ENCODE assay signal across 21 cellular contexts in the genomic region with DNA sequence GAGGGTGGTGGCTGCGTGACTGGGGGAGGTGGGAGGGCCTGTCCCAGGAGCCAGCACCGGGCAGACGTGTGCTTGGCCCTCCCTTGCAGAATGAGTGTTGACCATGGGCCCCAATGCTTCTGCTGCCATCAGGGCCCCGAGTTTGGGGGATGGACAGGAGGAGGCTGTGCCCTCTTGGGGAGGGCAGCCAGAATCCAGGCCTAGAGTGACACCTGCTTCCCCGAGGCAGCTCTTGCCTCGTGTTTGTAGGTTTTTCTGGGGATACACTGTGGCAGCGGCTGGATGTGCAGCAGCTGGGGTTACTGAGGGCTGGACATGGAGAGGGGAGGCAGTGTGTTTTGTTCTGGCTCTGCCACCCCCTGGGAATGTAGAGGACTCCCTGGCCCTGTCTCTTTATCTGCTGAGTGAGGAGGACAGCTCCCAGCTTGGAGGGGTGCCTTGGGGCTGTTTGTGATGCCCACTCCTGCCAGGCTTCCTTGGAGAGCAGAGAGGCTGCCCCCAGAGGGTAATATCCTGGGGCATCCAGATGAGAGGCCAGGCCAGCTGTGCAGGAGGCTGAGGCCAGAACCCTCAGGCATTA. TPM values are rescaled to one million over a fixed set of nuclear protein-coding genes. Genes with fewer than 3 reads are reported as not detected.
A peak's percentile ranks its signal among the peaks of the same experiment; 100 is the strongest.
DNase-seq lines count a peak whose midpoint lies in the region; ATAC-seq, FAIRE-seq and TF ChIP-seq lines count a peak whose summit lies in the region.
"Had no signal": no experiment of that assay in that cellular context is flagged by ENCODE, and none has a peak within 500 bp of the region (broad histone marks: within the 10 kb centered on the region; RNA-seq: fewer than 3 reads in every experiment).

No MANE protein-coding gene starts in this region.

- peaks cover 4% of the 10 kb centered on the region for H3K27me3 Mint-ChIP-seq in chondrocyte (ENCODE audit: low read depth)
- H3K27me3 Mint-ChIP-seq: CD4-positive, alpha-beta T cell had no signal

- no peak for TF ChIP-seq POLR2A in H54 (IDR thresholded peaks at IDR 0.05; ENCODE audit: low read depth, low read length)

- WGBS in right cardiac atrium: 33% methylated on average over 7 of the region's 7 CpGs

- H3K4me3 Mint-ChIP-seq in chondrocyte (ENCODE audit: unreplicated experiment): no peak overlapping the region
- H3K4me3 Mint-ChIP-seq: CD4-positive, alpha-beta T cell; IgD-negative memory B cell; stimulated activated memory B cell treated with anti-CD40 and anti-IgM and Interleukin-4, amounts not matched to agents 10 μg/mL and 1 μg/mL and 100 μg/mL, for 72 hours had no signal

- FAIRE-seq in H54 (lab: Jason Lieb, UNC): no peak
- FAIRE-seq: H1 had no signal

- H3K9me3 Mint-ChIP-seq in chondrocyte (ENCODE audit: low read depth): no peaks in the 10 kb centered on the region
- H3K9me3 Mint-ChIP-seq: CD4-positive, alpha-beta T cell; IgD-negative memory B cell had no signal

- peaks cover 57% of the 10 kb centered on the region for H3K4me1 Mint-ChIP-seq in chondrocyte (ENCODE audit: low read depth)
- H3K4me1 Mint-ChIP-seq: stimulated activated memory B cell treated with anti-CD40 and anti-IgM and Interleukin-4, amounts not matched to agents 10 μg/mL and 1 μg/mL and 100 μg/mL, for 72 hours had no signal

- TF ChIP-seq CTCF in chondrocyte (IDR thresholded peaks at IDR 0.05): no peak

- H3K4me3 ChIP-seq in BLaER1 treated with 17β-estradiol and CSF1 and Interleukin-3, amounts not matched to agents 10 nM and 100 nM: no peak overlapping the region
- H3K4me3 ChIP-seq in right cardiac atrium (ENCODE audit: low read length) (no peak overlapping the region), rectal smooth muscle tissue (ENCODE audit: low read length) (no peak overlapping the region), HAP-1 (no peak overlapping the region)
- H3K4me3 ChIP-seq: left lung, upper lobe of left lung had no signal

- peak overlapping the region; percentile 78 for H3K27ac Mint-ChIP-seq in chondrocyte (ENCODE audit: unreplicated experiment)
- H3K27ac Mint-ChIP-seq: CD4-positive, alpha-beta T cell; IgD-negative memory B cell; stimulated activated memory B cell treated with anti-CD40 and anti-IgM and Interleukin-4, amounts not matched to agents 10 μg/mL and 1 μg/mL and 100 μg/mL, for 72 hours had no signal

- in situ Hi-C loops in HAP-1 (cut with MboI; ENCODE audit: low sequenced_read_pairs): no loop called here

- H3K36me3 ChIP-seq in BLaER1 treated with 17β-estradiol and CSF1 and Interleukin-3, amounts not matched to agents 10 nM and 100 nM: no peaks in the 10 kb centered on the region
- H3K36me3 ChIP-seq in rectal smooth muscle tissue (ENCODE audit: control insufficient read depth, insufficient read depth, low read length): no peaks in the 10 kb centered on the region
- H3K36me3 ChIP-seq in HAP-1 (replicated peaks): no peaks in the 10 kb centered on the region
- H3K36me3 ChIP-seq: left lung, upper lobe of left lung had no signal

- no peaks in the 10 kb centered on the region for H3K36me3 Mint-ChIP-seq in chondrocyte (ENCODE audit: low read depth)
- H3K36me3 Mint-ChIP-seq: IgD-negative memory B cell; stimulated activated memory B cell treated with anti-CD40 and anti-IgM and Interleukin-4, amounts not matched to agents 10 μg/mL and 1 μg/mL and 100 μg/mL, for 72 hours had no signal

- peak overlapping the region in 3 of 11 experiments; percentile 5 to 45 (median 29); a peak in 2 of 22 replicates for H3K27ac ChIP-seq in BLaER1 treated with 17β-estradiol and CSF1 and Interleukin-3, amounts not matched to agents 10 nM and 100 nM
- H3K27ac ChIP-seq in right cardiac atrium (ENCODE audit: low read length): peak overlapping the region; percentile 83
- peak overlapping the region; percentile 74 for H3K27ac ChIP-seq in rectal smooth muscle tissue (ENCODE audit: low read depth, low read length)
- H3K27ac ChIP-seq: HL-60, left lung, upper lobe of left lung had no signal

- H3K27me3 ChIP-seq in BLaER1 treated with 17β-estradiol and CSF1 and Interleukin-3, amounts not matched to agents 10 nM and 100 nM: peaks cover 0 to 13% (median 0%) of the 10 kb centered on the region in 11 experiments; a peak in 2 of 22 replicates
- H3K27me3 ChIP-seq in right cardiac atrium (ENCODE audit: control insufficient read depth, insufficient read depth) (no peaks in the 10 kb centered on the region), rectal smooth muscle tissue (ENCODE audit: control insufficient read depth, insufficient read depth, low read length) (no peaks in the 10 kb centered on the region), HAP-1 (ENCODE audit: low read depth) (no peaks in the 10 kb centered on the region)
- H3K27me3 ChIP-seq: left lung, upper lobe of left lung had no signal

- peak; percentile 55 for DNase-seq in chondrocyte (ENCODE audit: low spot score)
- peak in 2 of 3 donors; percentile 66 to 70 for DNase-seq in right cardiac atrium
- DNase-seq in GOT3 (lab: John Stamatoyannopoulos, UW): no peak
- DNase-seq in HAP-1 (ENCODE audit: low spot score in 2 of 2): no peak
- no peak for DNase-seq in H54 (ENCODE audit: insufficient read length, low spot score)
- DNase-seq: activated CD4-positive, alpha-beta T cell treated with anti-CD3 and anti-CD28 coated beads for 48 hours; activated effector memory CD4-positive, alpha-beta T cell treated with anti-CD3 and anti-CD28 coated beads, Interleukin-2, amount 50 U/mL, for 16 hours; CD4-positive, alpha-beta T cell; NCI-H1930; RPMI8226; stimulated activated CD4-positive, alpha-beta T cell treated with anti-CD3 and anti-CD28 coated beads, Interleukin-12 subunit alpha, Interleukin-12 subunit beta, amount 100 ng/mL, for 4 hours had no signal

- ATAC-seq in right cardiac atrium (peak; percentile 3 to 24), GM21423 (IDR thresholded peaks at IDR 0.05; ENCODE audit: unreplicated experiment) (no peak)
- ATAC-seq: stimulated activated memory B cell treated with anti-CD40 and anti-IgM and Interleukin-4, amounts not matched to agents 10 μg/mL and 1 μg/mL and 100 μg/mL, for 72 hours had no signal

- peaks cover 35 to 93% (median 84%) of the 10 kb centered on the region in 10 experiments for H3K4me1 ChIP-seq in BLaER1 treated with 17β-estradiol and CSF1 and Interleukin-3, amounts not matched to agents 10 nM and 100 nM
- H3K4me1 ChIP-seq in right cardiac atrium (ENCODE audit: control insufficient read depth, insufficient read depth, low read length): peaks cover 16% of the 10 kb centered on the region
- H3K4me1 ChIP-seq in rectal smooth muscle tissue (ENCODE audit: control insufficient read depth, insufficient read depth, low read length): peaks cover 45% of the 10 kb centered on the region
- H3K4me1 ChIP-seq in HAP-1: peaks cover 14% of the 10 kb centered on the region
- H3K4me1 ChIP-seq: left lung, upper lobe of left lung had no signal

- intact Hi-C loops in right cardiac atrium (cut with DNase I): no loop called here

- H4K20me1 ChIP-seq in BLaER1 treated with 17β-estradiol and CSF1 and Interleukin-3, amounts not matched to agents 10 nM and 100 nM: peaks cover 0 to 43% (median 36%) of the 10 kb centered on the region in 11 experiments; a peak in 15 of 22 replicates

- H3K9me3 ChIP-seq in BLaER1 treated with 17β-estradiol and CSF1 and Interleukin-3, amounts not matched to agents 10 nM and 100 nM (replicated peaks in 1 of 11): no peaks in the 10 kb centered on the region
- H3K9me3 ChIP-seq in right cardiac atrium (ENCODE audit: control insufficient read depth, low read length): no peaks in the 10 kb centered on the region
- no peaks in the 10 kb centered on the region for H3K9me3 ChIP-seq in HAP-1
- H3K9me3 ChIP-seq: left lung, upper lobe of left lung had no signal

- H3K9ac ChIP-seq in BLaER1 treated with 17β-estradiol and CSF1 and Interleukin-3, amounts not matched to agents 10 nM and 100 nM: peak overlapping the region in 4 of 11 experiments; percentile 7 to 56 (median 46); a peak in 3 of 22 replicates
- no peak overlapping the region for H3K9ac ChIP-seq in rectal smooth muscle tissue (ENCODE audit: low read length)

- H3K4me2 ChIP-seq in BLaER1 treated with 17β-estradiol and CSF1 and Interleukin-3, amounts not matched to agents 10 nM and 100 nM: peak overlapping the region; percentile 63 to 96 (median 88)

RNA-seq across cellular contexts. Expression of gene WNK2, which starts 22.7 kb away (rescaled TPM):
- 0.44 to 3.3 TPM (median 2.3 TPM) in 3 replicates for total RNA-seq in chondrocyte
- 100 to 1,000 TPM; 217 to 322 (median 278) TPM for total RNA-seq in right cardiac atrium
- 167 TPM for polyA plus RNA-seq in right cardiac atrium
- total RNA-seq: myocyte had no signal

Comparison
In these comparisons a context has a peak if more than half of its experiments do, and no peak if none do; other contexts are left out.
1. DNase-seq: peak in chondrocyte (single experiment) and right cardiac atrium (2 of 3); none in GOT3 (single experiment), HAP-1 (0 of 2) and H54 (single experiment).
2. RNA of gene WNK2, which starts 22.7 kb away (total RNA-seq): 217 to 322 TPM in right cardiac atrium; 0.44 to 3.3 TPM in chondrocyte; every median in the first group is over 10 times any median in the second.